ENCODE assay signal across 1 cellular context in genomic region chr13:23751195-23751594, GRCh38.
TF ChIP-seq lines count a peak whose summit lies in the region.

No MANE protein-coding gene starts in this region.

TF ChIP-seq in WTC11, 78 proteins besides CTCF, POLR2A, EP300 and RAD21 (continued from another document):
- no peak for TF ChIP-seq USF2 (CRISPR knock-in tag; IDR thresholded peaks at IDR 0.05)
